Comparison of ENCODE assay signal across 23 cellular contexts in the genomic region with DNA sequence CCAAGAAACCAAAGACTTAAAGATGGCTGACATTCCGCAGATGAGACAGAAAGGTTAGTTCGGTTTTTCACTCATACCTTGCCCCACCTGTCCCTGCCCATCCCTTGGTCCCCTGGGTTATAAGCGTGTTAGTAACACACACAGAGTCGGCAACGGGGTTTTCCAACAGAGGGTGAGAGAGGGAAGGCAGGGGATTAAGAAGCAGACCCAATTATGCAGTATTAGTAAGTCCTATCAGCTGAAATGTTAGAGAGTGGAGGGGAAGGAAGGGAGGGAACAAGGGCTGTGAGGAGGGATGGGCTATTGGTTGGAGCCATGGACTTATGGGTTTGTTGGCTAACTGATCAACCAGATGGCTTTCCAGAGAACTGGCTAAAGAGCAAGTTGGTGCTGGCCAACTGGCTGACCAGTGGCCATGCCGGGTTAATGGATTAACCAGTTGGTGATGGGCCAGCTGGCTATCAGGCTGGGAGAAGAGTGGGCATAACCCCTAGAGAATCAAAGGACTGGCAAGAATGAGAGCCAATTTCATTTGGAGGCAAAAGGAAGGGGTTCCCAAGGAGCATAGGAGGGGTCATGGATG.
"Had no signal": no experiment of that assay in that cellular context is flagged by ENCODE, and none has a peak within 500 bp of the region (broad histone marks: within the 10 kb centered on the region; RNA-seq: fewer than 3 reads in every experiment).

No MANE protein-coding gene starts in this region.

- H3K27ac ChIP-seq: ascending aorta, brain microvascular endothelial cell, colonic mucosa, esophagus muscularis mucosa, sigmoid colon, transverse colon, vagina had no signal

- FAIRE-seq: frontal cortex, islet of Langerhans had no signal

- H3K9me3 Mint-ChIP-seq: activated CD4-positive, alpha-beta memory T cell treated with anti-CD3 and anti-CD28 coated beads, Interleukin-2, amount 10 ng/mL, durations not matched to agents 7 days and 5 days; activated CD4-positive, alpha-beta T cell treated with anti-CD3 and anti-CD28 coated beads, Interleukin-2, amount 10 ng/mL, durations not matched to agents 24 days and 14 days; activated naive CD4-positive, alpha-beta T cell treated with anti-CD3 and anti-CD28 coated beads, Interleukin-2, amount 50 U/mL, for 24 hours; nephron; stimulated activated naive B cell treated with anti-CD40 and anti-IgM and Interleukin-4, amounts not matched to agents 10 μg/mL and 1 μg/mL and 100 μg/mL, for 72 hours had no signal

- DNase-seq: activated CD4-positive, alpha-beta memory T cell treated with anti-CD3 and anti-CD28 coated beads, Interleukin-2, amount 10 ng/mL, durations not matched to agents 7 days and 5 days; activated CD4-positive, alpha-beta T cell treated with anti-CD3 and anti-CD28 coated beads, Interleukin-2, amount 10 ng/mL, durations not matched to agents 24 days and 14 days; activated gamma-delta T cell treated with Interleukin-2 at 50 U/mL for 16 hours; activated T-cell treated with anti-CD3 and anti-CD28 coated beads, Interleukin-2, amount 50 U/mL, for 1 hour; brain microvascular endothelial cell; colonic mucosa; hippocampal formation; mesenchymal stem cell; nucleus accumbens; sigmoid colon; stimulated activated CD4-positive, alpha-beta T cell treated with anti-CD3 and anti-CD28 coated beads, Interleukin-15, amount 100 ng/mL, for 24 hours; stimulated activated naive B cell treated with anti-CD40 and anti-IgM and Interleukin-4, amounts not matched to agents 10 μg/mL and 1 μg/mL and 100 μg/mL, for 72 hours; T-helper 17 cell; transverse colon had no signal

- H3K27ac Mint-ChIP-seq: activated CD4-positive, alpha-beta memory T cell treated with anti-CD3 and anti-CD28 coated beads, Interleukin-2, amount 10 ng/mL, durations not matched to agents 7 days and 5 days; activated CD4-positive, alpha-beta T cell treated with anti-CD3 and anti-CD28 coated beads, Interleukin-2, amount 10 ng/mL, durations not matched to agents 24 days and 14 days; activated naive CD4-positive, alpha-beta T cell treated with anti-CD3 and anti-CD28 coated beads, Interleukin-2, amount 50 U/mL, for 24 hours; nephron; stimulated activated naive B cell treated with anti-CD40 and anti-IgM and Interleukin-4, amounts not matched to agents 10 μg/mL and 1 μg/mL and 100 μg/mL, for 72 hours had no signal

- H3K4me3 Mint-ChIP-seq: activated CD4-positive, alpha-beta memory T cell treated with anti-CD3 and anti-CD28 coated beads, Interleukin-2, amount 10 ng/mL, durations not matched to agents 7 days and 5 days; activated CD4-positive, alpha-beta T cell treated with anti-CD3 and anti-CD28 coated beads, Interleukin-2, amount 10 ng/mL, durations not matched to agents 24 days and 14 days; activated naive CD4-positive, alpha-beta T cell treated with anti-CD3 and anti-CD28 coated beads, Interleukin-2, amount 50 U/mL, for 24 hours; nephron; stimulated activated naive B cell treated with anti-CD40 and anti-IgM and Interleukin-4, amounts not matched to agents 10 μg/mL and 1 μg/mL and 100 μg/mL, for 72 hours; T-helper 17 cell had no signal

- H3K36me3 ChIP-seq: ascending aorta, brain microvascular endothelial cell, colonic mucosa, esophagus muscularis mucosa, sigmoid colon, transverse colon, vagina had no signal

- H3K4me2 ChIP-seq: smooth muscle cell had no signal

- H3K36me3 Mint-ChIP-seq: activated naive CD4-positive, alpha-beta T cell treated with anti-CD3 and anti-CD28 coated beads, Interleukin-2, amount 50 U/mL, for 24 hours; stimulated activated naive B cell treated with anti-CD40 and anti-IgM and Interleukin-4, amounts not matched to agents 10 μg/mL and 1 μg/mL and 100 μg/mL, for 72 hours had no signal

- ATAC-seq: stimulated activated naive B cell treated with anti-CD40 and anti-IgM and Interleukin-4, amounts not matched to agents 10 μg/mL and 1 μg/mL and 100 μg/mL, for 72 hours; T-helper 17 cell had no signal

- H3K4me3 ChIP-seq: ascending aorta, colonic mucosa, dorsolateral prefrontal cortex, esophagus muscularis mucosa, sigmoid colon, smooth muscle cell, transverse colon, vagina had no signal

- H3K27me3 Mint-ChIP-seq: activated naive CD4-positive, alpha-beta T cell treated with anti-CD3 and anti-CD28 coated beads, Interleukin-2, amount 50 U/mL, for 24 hours had no signal

- H3K4me1 Mint-ChIP-seq: activated CD4-positive, alpha-beta memory T cell treated with anti-CD3 and anti-CD28 coated beads, Interleukin-2, amount 10 ng/mL, durations not matched to agents 7 days and 5 days; activated CD4-positive, alpha-beta T cell treated with anti-CD3 and anti-CD28 coated beads, Interleukin-2, amount 10 ng/mL, durations not matched to agents 24 days and 14 days; activated naive CD4-positive, alpha-beta T cell treated with anti-CD3 and anti-CD28 coated beads, Interleukin-2, amount 50 U/mL, for 24 hours had no signal

- H3K4me1 ChIP-seq: colonic mucosa, transverse colon had no signal

- H3K9me3 ChIP-seq: ascending aorta, colonic mucosa, esophagus muscularis mucosa, sigmoid colon, transverse colon, vagina had no signal

- H3K27me3 ChIP-seq: ascending aorta, colonic mucosa, dorsolateral prefrontal cortex, vagina had no signal
